Comparison of ENCODE assay signal across 8 cellular contexts in the genomic region with DNA sequence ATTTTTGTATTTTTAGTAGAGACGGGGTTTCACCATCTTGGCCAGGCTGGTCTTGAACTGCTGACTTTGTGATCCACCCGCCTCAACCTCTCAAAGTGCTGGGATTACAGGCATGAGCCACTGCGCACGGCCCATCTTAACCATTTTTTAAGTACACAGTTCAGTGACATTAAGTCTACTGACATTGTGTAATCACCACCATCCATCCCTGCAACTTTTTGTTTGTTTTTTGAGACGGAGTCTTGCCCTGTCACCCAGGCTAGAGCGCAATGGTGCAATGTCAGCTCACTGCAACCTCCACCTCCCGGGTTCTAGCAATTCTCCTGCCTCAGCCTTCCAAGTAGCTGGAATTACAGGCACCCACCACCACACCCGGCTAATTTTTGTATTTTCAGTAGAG. TPM values are rescaled to one million over a fixed set of nuclear protein-coding genes. Genes with fewer than 3 reads are reported as not detected.
DNase-seq lines count a peak whose midpoint lies in the region; ATAC-seq and TF ChIP-seq lines count a peak whose summit lies in the region.
"Not testable (repeated sequence)": the region's sequence is repeated elsewhere in the genome, so short reads cannot be mapped to it uniquely, and the experiment has no call there.

No MANE protein-coding gene starts in this region.

- H3K27me3 ChIP-seq in liver (ENCODE audit: control insufficient read depth in 4 of 4, insufficient read depth in 4 of 4, low read length in 3 of 4): not testable (repeated sequence)

- TF ChIP-seq RAD21 in liver (IDR thresholded peaks at IDR 0.05): peak; percentile 42 to 48

- not testable (repeated sequence) for H3K4me1 Mint-ChIP-seq in CD14-positive monocyte
- peaks cover 25% of the 10 kb centered on the region for H3K4me1 Mint-ChIP-seq in T-helper 17 cell
- peaks cover 41% of the 10 kb centered on the region for H3K4me1 Mint-ChIP-seq in activated CD4-positive, alpha-beta T cell treated with anti-CD3 and anti-CD28 coated beads, Interleukin-2, amount 10 ng/mL, durations not matched to agents 24 days and 14 days
- peaks cover 70% of the 10 kb centered on the region for H3K4me1 Mint-ChIP-seq in activated T-cell treated with anti-CD3 and anti-CD28 coated beads, Interleukin-2, amount 50 U/mL, for 24 hours (ENCODE audit: low read depth)
- peaks cover 54% of the 10 kb centered on the region for H3K4me1 Mint-ChIP-seq in activated naive CD4-positive, alpha-beta T cell treated with anti-CD3 and anti-CD28 coated beads, Interleukin-2, amount 50 U/mL, for 24 hours
- H3K4me1 Mint-ChIP-seq in stimulated activated effector memory CD8-positive, alpha-beta T cell treated with anti-CD3 and anti-CD28 coated beads, Interleukin-12 subunit alpha, Interleukin-12 subunit beta, amount 100 ng/mL, for 72 hours: peaks cover 50% of the 10 kb centered on the region

- H3K36me3 Mint-ChIP-seq in CD14-positive monocyte: peaks cover 54 to 90% of the 10 kb centered on the region in 2 donors
- not testable (repeated sequence) for H3K36me3 Mint-ChIP-seq in T-helper 17 cell (ENCODE audit: low read depth)
- peaks cover 65% of the 10 kb centered on the region for H3K36me3 Mint-ChIP-seq in activated CD4-positive, alpha-beta T cell treated with anti-CD3 and anti-CD28 coated beads, Interleukin-2, amount 10 ng/mL, durations not matched to agents 24 days and 14 days (ENCODE audit: low read depth)
- peaks cover 91% of the 10 kb centered on the region for H3K36me3 Mint-ChIP-seq in activated T-cell treated with anti-CD3 and anti-CD28 coated beads, Interleukin-2, amount 50 U/mL, for 24 hours (ENCODE audit: low read depth)
- peaks cover 27% of the 10 kb centered on the region for H3K36me3 Mint-ChIP-seq in activated naive CD4-positive, alpha-beta T cell treated with anti-CD3 and anti-CD28 coated beads, Interleukin-2, amount 50 U/mL, for 24 hours
- H3K36me3 Mint-ChIP-seq in stimulated activated effector memory CD8-positive, alpha-beta T cell treated with anti-CD3 and anti-CD28 coated beads, Interleukin-12 subunit alpha, Interleukin-12 subunit beta, amount 100 ng/mL, for 72 hours: peaks cover 92% of the 10 kb centered on the region

- not testable (repeated sequence) for TF ChIP-seq CTCF in CD14-positive monocyte (IDR thresholded peaks at IDR 0.05); liver (IDR thresholded peaks at IDR 0.05; ENCODE audit: low read depth, low read length, missing input control)

- not testable (repeated sequence) for H3K9me3 ChIP-seq in T-helper 17 cell (ENCODE audit: control insufficient read depth, low read length, poor library complexity, severe bottlenecking); liver (ENCODE audit: control insufficient read depth in 4 of 4, low read length in 3 of 4)

- not testable (repeated sequence) for H3K4me3 ChIP-seq in liver (ENCODE audit: low read depth in 1 of 3, low read length in 3 of 3)

- WGBS in liver: 59% methylated on average over 8 of the region's 8 CpGs

- H3K4me1 ChIP-seq in liver (ENCODE audit: control insufficient read depth in 4 of 4, insufficient read depth in 4 of 4, low read length in 3 of 4): not testable (repeated sequence)

- ATAC-seq in T-helper 17 cell; stimulated activated effector memory CD8-positive, alpha-beta T cell treated with anti-CD3 and anti-CD28 coated beads, Interleukin-12 subunit alpha, Interleukin-12 subunit beta, amount 100 ng/mL, for 72 hours: not testable (repeated sequence)
- ATAC-seq in left lobe of liver: peak; percentile 85

- intact Hi-C loops in CD14-positive monocyte (cut with micrococcal nuclease): not testable (repeated sequence)
- intact Hi-C loops in activated CD4-positive, alpha-beta T cell treated with anti-CD3 and anti-CD28 coated beads, Interleukin-2, amount 10 ng/mL, durations not matched to agents 24 days and 14 days (cut with micrococcal nuclease): loop anchor here (5.0 kb wide), 1 partner anchor 53 kb away; the partner anchor contains the start of gene GOLPH3

- H3K27ac Mint-ChIP-seq in CD14-positive monocyte (peak overlapping the region in 4 of 7 donors; percentile 9 to 49 (median 32)), T-helper 17 cell (peak overlapping the region; percentile 27)
- peak overlapping the region; percentile 64 for H3K27ac Mint-ChIP-seq in activated CD4-positive, alpha-beta T cell treated with anti-CD3 and anti-CD28 coated beads, Interleukin-2, amount 10 ng/mL, durations not matched to agents 24 days and 14 days
- H3K27ac Mint-ChIP-seq in activated T-cell treated with anti-CD3 and anti-CD28 coated beads, Interleukin-2, amount 50 U/mL, for 24 hours: peak overlapping the region; percentile 77
- peak overlapping the region; percentile 19 for H3K27ac Mint-ChIP-seq in activated naive CD4-positive, alpha-beta T cell treated with anti-CD3 and anti-CD28 coated beads, Interleukin-2, amount 50 U/mL, for 24 hours
- peak overlapping the region; percentile 50 for H3K27ac Mint-ChIP-seq in stimulated activated effector memory CD8-positive, alpha-beta T cell treated with anti-CD3 and anti-CD28 coated beads, Interleukin-12 subunit alpha, Interleukin-12 subunit beta, amount 100 ng/mL, for 72 hours

- not testable (repeated sequence) for H3K9ac ChIP-seq in liver (ENCODE audit: low read depth in 1 of 2, low read length in 2 of 2)

- not testable (repeated sequence) for DNase-seq in CD14-positive monocyte (ENCODE audit: low spot score); T-helper 17 cell; activated T-cell treated with anti-CD3 and anti-CD28 coated beads, Interleukin-2, amount 50 U/mL, for 24 hours; stimulated activated effector memory CD8-positive, alpha-beta T cell treated with anti-CD3 and anti-CD28 coated beads, Interleukin-12 subunit alpha, Interleukin-12 subunit beta, amount 100 ng/mL, for 72 hours (ENCODE audit: low spot score in 2 of 2)
- peak; percentile 47 for DNase-seq in activated CD4-positive, alpha-beta T cell treated with anti-CD3 and anti-CD28 coated beads, Interleukin-2, amount 10 ng/mL, durations not matched to agents 24 days and 14 days
- peak; percentile 55 for DNase-seq in left lobe of liver (ENCODE audit: low spot score)

- H3K36me3 ChIP-seq in liver (ENCODE audit: control insufficient read depth in 4 of 4, insufficient read depth in 3 of 4, low read depth in 1 of 4, low read length in 3 of 4): peaks cover 2 to 32% (median 18%) of the 10 kb centered on the region in 4 donors

- H3K9me3 Mint-ChIP-seq in CD14-positive monocyte; activated CD4-positive, alpha-beta T cell treated with anti-CD3 and anti-CD28 coated beads, Interleukin-2, amount 10 ng/mL, durations not matched to agents 24 days and 14 days; activated T-cell treated with anti-CD3 and anti-CD28 coated beads, Interleukin-2, amount 50 U/mL, for 24 hours; activated naive CD4-positive, alpha-beta T cell treated with anti-CD3 and anti-CD28 coated beads, Interleukin-2, amount 50 U/mL, for 24 hours; stimulated activated effector memory CD8-positive, alpha-beta T cell treated with anti-CD3 and anti-CD28 coated beads, Interleukin-12 subunit alpha, Interleukin-12 subunit beta, amount 100 ng/mL, for 72 hours: not testable (repeated sequence)

- not testable (repeated sequence) for H3K27me3 Mint-ChIP-seq in CD14-positive monocyte (ENCODE audit: low read depth in 3 of 3); T-helper 17 cell; activated CD4-positive, alpha-beta T cell treated with anti-CD3 and anti-CD28 coated beads, Interleukin-2, amount 10 ng/mL, durations not matched to agents 24 days and 14 days; activated T-cell treated with anti-CD3 and anti-CD28 coated beads, Interleukin-2, amount 50 U/mL, for 24 hours; activated naive CD4-positive, alpha-beta T cell treated with anti-CD3 and anti-CD28 coated beads, Interleukin-2, amount 50 U/mL, for 24 hours

- H3K4me3 Mint-ChIP-seq in CD14-positive monocyte; T-helper 17 cell; activated CD4-positive, alpha-beta T cell treated with anti-CD3 and anti-CD28 coated beads, Interleukin-2, amount 10 ng/mL, durations not matched to agents 24 days and 14 days; activated T-cell treated with anti-CD3 and anti-CD28 coated beads, Interleukin-2, amount 50 U/mL, for 24 hours; activated naive CD4-positive, alpha-beta T cell treated with anti-CD3 and anti-CD28 coated beads, Interleukin-2, amount 50 U/mL, for 24 hours; stimulated activated effector memory CD8-positive, alpha-beta T cell treated with anti-CD3 and anti-CD28 coated beads, Interleukin-12 subunit alpha, Interleukin-12 subunit beta, amount 100 ng/mL, for 72 hours: not testable (repeated sequence)

- H3K27ac ChIP-seq in liver (ENCODE audit: low read depth in 1 of 2, low read length in 2 of 2): not testable (repeated sequence)

TF ChIP-seq in liver, 16 proteins besides CTCF, POLR2A, EP300 and RAD21 (continues in another document):
- TF ChIP-seq RXRA (IDR thresholded peaks at IDR 0.05) (peak; percentile 88 to 89), NR2F2 (IDR thresholded peaks at IDR 0.05) (peak; percentile 10), FOXA2 (IDR thresholded peaks at IDR 0.05) (peak; percentile 67), HNF4A (conservative IDR thresholded peaks at IDR 0.05) (peak; percentile 70 to 73), HNF4G (IDR thresholded peaks at IDR 0.05) (peak; percentile 10), JUND (IDR thresholded peaks at IDR 0.05) (peak; percentile 70 to 73), YY1 (IDR thresholded peaks at IDR 0.05) (peak; percentile 70)
- TF ChIP-seq, protein P1, sequence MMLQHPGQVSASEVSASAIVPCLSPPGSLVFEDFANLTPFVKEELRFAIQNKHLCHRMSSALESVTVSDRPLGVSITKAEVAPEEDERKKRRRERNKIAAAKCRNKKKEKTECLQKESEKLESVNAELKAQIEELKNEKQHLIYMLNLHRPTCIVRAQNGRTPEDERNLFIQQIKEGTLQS (IDR thresholded peaks at IDR 0.05): peak; percentile 61

RNA-seq across cellular contexts. Expression of gene GOLPH3, which starts 55.2 kb away (rescaled TPM):
- polyA plus RNA-seq in CD14-positive monocyte (100 to 1,000 TPM; 105 to 108 TPM), liver (10 to 100 TPM; 64.1 to 66.5 TPM)
- total RNA-seq in T-helper 17 cell (10 to 100 TPM; 59.1 to 61.9 TPM), left lobe of liver (66.6 TPM), liver (100 to 1,000 TPM in 1 of 2 donors, 10 to 100 TPM in 1; 70.5 to 116 TPM)
- 85.4 and 92.7 TPM in 2 replicates for total RNA-seq in activated CD4-positive, alpha-beta T cell treated with anti-CD3 and anti-CD28 coated beads, Interleukin-2, amount 10 ng/mL, durations not matched to agents 24 days and 14 days

Comparison
In these comparisons a context has a peak if more than half of its experiments do, and no peak if none do; other contexts are left out.
1. H3K27ac Mint-ChIP-seq: peak in every context shown above with its lines; median percentile 77 in activated T-cell treated with anti-CD3 and anti-CD28 coated beads, Interleukin-2, amount 50 U/mL, for 24 hours; 64 in activated CD4-positive, alpha-beta T cell treated with anti-CD3 and anti-CD28 coated beads, Interleukin-2, amount 10 ng/mL, durations not matched to agents 24 days and 14 days; 50 in stimulated activated effector memory CD8-positive, alpha-beta T cell treated with anti-CD3 and anti-CD28 coated beads, Interleukin-12 subunit alpha, Interleukin-12 subunit beta, amount 100 ng/mL, for 72 hours; 32 in CD14-positive monocyte; 27 in T-helper 17 cell; 19 in activated naive CD4-positive, alpha-beta T cell treated with anti-CD3 and anti-CD28 coated beads, Interleukin-2, amount 50 U/mL, for 24 hours.